Comparison of ENCODE assay signal across 1 cellular context in the genomic region with DNA sequence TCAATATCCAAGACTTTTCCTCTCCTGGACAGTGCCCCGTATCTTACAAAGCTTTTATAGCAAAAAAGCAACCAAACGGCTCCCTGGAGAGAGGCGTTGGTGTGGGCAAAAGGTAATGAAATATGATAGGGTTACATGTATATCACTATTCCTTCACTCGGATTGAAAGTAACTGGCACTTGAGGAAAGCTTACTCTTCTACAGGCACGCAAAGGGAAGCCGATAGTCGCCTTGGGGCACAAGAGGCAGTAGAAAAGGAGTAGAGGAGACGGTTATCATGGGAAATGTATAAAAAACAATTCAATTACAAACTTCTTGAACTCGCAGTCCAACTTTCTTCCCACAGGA.
TF ChIP-seq lines count a peak whose summit lies in the region.

No MANE protein-coding gene starts in this region.

TF ChIP-seq in HEK293, 187 proteins besides CTCF, POLR2A, EP300 and RAD21 (continued from another document):
- TF ChIP-seq WT1 (tag by site-specific recombination; IDR thresholded peaks at IDR 0.05): 0 out of 2 replicates have a peak, but pooled peaks have one; percentile 32
- TF ChIP-seq, protein P1, sequence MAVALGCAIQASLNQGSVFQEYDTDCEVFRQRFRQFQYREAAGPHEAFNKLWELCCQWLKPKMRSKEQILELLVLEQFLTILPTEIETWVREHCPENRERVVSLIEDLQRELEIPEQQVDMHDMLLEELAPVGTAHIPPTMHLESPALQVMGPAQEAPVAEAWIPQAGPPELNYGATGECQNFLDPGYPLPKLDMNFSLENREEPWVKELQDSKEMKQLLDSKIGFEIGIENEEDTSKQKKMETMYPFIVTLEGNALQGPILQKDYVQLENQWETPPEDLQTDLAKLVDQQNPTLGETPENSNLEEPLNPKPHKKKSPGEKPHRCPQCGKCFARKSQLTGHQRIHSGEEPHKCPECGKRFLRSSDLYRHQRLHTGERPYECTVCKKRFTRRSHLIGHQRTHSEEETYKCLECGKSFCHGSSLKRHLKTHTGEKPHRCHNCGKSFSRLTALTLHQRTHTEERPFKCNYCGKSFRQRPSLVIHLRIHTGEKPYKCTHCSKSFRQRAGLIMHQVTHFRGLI (tag by site-specific recombination; IDR thresholded peaks at IDR 0.05): no peak
- TF ChIP-seq, protein P2, sequence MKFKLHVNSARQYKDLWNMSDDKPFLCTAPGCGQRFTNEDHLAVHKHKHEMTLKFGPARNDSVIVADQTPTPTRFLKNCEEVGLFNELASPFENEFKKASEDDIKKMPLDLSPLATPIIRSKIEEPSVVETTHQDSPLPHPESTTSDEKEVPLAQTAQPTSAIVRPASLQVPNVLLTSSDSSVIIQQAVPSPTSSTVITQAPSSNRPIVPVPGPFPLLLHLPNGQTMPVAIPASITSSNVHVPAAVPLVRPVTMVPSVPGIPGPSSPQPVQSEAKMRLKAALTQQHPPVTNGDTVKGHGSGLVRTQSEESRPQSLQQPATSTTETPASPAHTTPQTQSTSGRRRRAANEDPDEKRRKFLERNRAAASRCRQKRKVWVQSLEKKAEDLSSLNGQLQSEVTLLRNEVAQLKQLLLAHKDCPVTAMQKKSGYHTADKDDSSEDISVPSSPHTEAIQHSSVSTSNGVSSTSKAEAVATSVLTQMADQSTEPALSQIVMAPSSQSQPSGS (tag by site-specific recombination; IDR thresholded peaks at IDR 0.05; ENCODE audit: low read depth): no peak
- TF ChIP-seq ZXDB (tag by site-specific recombination; IDR thresholded peaks at IDR 0.05): peak; percentile 68
- TF ChIP-seq ZNF610 (tag by site-specific recombination; IDR thresholded peaks at IDR 0.05; ENCODE audit: borderline replicate concordance): no peak
- no peak for TF ChIP-seq ZNF350 (tag by site-specific recombination; IDR thresholded peaks at IDR 0.05)
- no peak for TF ChIP-seq REPIN1 (tag by site-specific recombination; IDR thresholded peaks at IDR 0.05; ENCODE audit: low read depth)
- no peak for TF ChIP-seq ZBTB48 (tag by site-specific recombination; IDR thresholded peaks at IDR 0.05)
- TF ChIP-seq ZEB2 (tag by site-specific recombination; IDR thresholded peaks at IDR 0.05): no peak
- TF ChIP-seq, protein P3, sequence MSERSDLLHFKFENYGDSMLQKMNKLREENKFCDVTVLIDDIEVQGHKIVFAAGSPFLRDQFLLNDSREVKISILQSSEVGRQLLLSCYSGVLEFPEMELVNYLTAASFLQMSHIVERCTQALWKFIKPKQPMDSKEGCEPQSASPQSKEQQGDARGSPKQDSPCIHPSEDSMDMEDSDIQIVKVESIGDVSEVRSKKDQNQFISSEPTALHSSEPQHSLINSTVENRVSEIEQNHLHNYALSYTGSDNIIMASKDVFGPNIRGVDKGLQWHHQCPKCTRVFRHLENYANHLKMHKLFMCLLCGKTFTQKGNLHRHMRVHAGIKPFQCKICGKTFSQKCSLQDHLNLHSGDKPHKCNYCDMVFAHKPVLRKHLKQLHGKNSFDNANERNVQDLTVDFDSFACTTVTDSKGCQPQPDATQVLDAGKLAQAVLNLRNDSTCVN (tag by site-specific recombination; optimal IDR thresholded peaks at IDR 0.05): no peak
- TF ChIP-seq ZNF24 (tag by site-specific recombination; IDR thresholded peaks at IDR 0.05): peak; percentile 86
- TF ChIP-seq ZNF48 (tag by site-specific recombination; IDR thresholded peaks at IDR 0.05): no peak
- peak; percentile 88 for TF ChIP-seq ZNF843 (tag by site-specific recombination; IDR thresholded peaks at IDR 0.05)
- peak; percentile 81 for TF ChIP-seq ZBTB17 (tag by site-specific recombination; IDR thresholded peaks at IDR 0.05)
- no peak for TF ChIP-seq ZNF701 (tag by site-specific recombination; IDR thresholded peaks at IDR 0.05)
- peak; percentile 67; the same call in 1 of the 2 replicates for TF ChIP-seq OSR2 (tag by site-specific recombination; IDR thresholded peaks at IDR 0.05)
- TF ChIP-seq MZF1 (tag by site-specific recombination; IDR thresholded peaks at IDR 0.05; ENCODE audit: borderline replicate concordance): peak; percentile 67; the same call in 1 of the 2 replicates
- peak; percentile 86 for TF ChIP-seq SP7 (tag by site-specific recombination; IDR thresholded peaks at IDR 0.05)
- TF ChIP-seq, protein P4, sequence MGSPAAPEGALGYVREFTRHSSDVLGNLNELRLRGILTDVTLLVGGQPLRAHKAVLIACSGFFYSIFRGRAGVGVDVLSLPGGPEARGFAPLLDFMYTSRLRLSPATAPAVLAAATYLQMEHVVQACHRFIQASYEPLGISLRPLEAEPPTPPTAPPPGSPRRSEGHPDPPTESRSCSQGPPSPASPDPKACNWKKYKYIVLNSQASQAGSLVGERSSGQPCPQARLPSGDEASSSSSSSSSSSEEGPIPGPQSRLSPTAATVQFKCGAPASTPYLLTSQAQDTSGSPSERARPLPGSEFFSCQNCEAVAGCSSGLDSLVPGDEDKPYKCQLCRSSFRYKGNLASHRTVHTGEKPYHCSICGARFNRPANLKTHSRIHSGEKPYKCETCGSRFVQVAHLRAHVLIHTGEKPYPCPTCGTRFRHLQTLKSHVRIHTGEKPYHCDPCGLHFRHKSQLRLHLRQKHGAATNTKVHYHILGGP (tag by site-specific recombination; IDR thresholded peaks at IDR 0.05): no peak
- TF ChIP-seq, protein P5, sequence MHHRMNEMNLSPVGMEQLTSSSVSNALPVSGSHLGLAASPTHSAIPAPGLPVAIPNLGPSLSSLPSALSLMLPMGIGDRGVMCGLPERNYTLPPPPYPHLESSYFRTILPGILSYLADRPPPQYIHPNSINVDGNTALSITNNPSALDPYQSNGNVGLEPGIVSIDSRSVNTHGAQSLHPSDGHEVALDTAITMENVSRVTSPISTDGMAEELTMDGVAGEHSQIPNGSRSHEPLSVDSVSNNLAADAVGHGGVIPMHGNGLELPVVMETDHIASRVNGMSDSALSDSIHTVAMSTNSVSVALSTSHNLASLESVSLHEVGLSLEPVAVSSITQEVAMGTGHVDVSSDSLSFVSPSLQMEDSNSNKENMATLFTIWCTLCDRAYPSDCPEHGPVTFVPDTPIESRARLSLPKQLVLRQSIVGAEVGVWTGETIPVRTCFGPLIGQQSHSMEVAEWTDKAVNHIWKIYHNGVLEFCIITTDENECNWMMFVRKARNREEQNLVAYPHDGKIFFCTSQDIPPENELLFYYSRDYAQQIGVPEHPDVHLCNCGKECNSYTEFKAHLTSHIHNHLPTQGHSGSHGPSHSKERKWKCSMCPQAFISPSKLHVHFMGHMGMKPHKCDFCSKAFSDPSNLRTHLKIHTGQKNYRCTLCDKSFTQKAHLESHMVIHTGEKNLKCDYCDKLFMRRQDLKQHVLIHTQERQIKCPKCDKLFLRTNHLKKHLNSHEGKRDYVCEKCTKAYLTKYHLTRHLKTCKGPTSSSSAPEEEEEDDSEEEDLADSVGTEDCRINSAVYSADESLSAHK (tag by site-specific recombination; IDR thresholded peaks at IDR 0.05): peak; percentile 54; the same call in 1 of the 2 replicates
- TF ChIP-seq GLI2 (tag by site-specific recombination; IDR thresholded peaks at IDR 0.05; ENCODE audit: borderline replicate concordance, low read depth): peak; percentile 47; the same call in 1 of the 2 replicates
- TF ChIP-seq EGR2 (tag by site-specific recombination; IDR thresholded peaks at IDR 0.05; ENCODE audit: low read depth): peak; percentile 66
- TF ChIP-seq ZNF2 (tag by site-specific recombination; IDR thresholded peaks at IDR 0.05): no peak
- peak; percentile 72 for TF ChIP-seq ZNF394 (tag by site-specific recombination; IDR thresholded peaks at IDR 0.05; ENCODE audit: borderline replicate concordance)
- TF ChIP-seq OVOL3 (tag by site-specific recombination; IDR thresholded peaks at IDR 0.05): peak; percentile 69; the same call in 1 of the 2 replicates
- no peak for TF ChIP-seq ZSCAN23 (tag by site-specific recombination; IDR thresholded peaks at IDR 0.05)
- TF ChIP-seq ZFHX2 (tag by site-specific recombination; conservative IDR thresholded peaks at IDR 0.05): peak; percentile 77
- TF ChIP-seq ZBTB20 (tag by site-specific recombination; IDR thresholded peaks at IDR 0.05): 0 out of 2 replicates have a peak, but pooled peaks have one; percentile 29
- no peak for TF ChIP-seq ZNF571 (tag by site-specific recombination; IDR thresholded peaks at IDR 0.05)
- TF ChIP-seq, protein P6, sequence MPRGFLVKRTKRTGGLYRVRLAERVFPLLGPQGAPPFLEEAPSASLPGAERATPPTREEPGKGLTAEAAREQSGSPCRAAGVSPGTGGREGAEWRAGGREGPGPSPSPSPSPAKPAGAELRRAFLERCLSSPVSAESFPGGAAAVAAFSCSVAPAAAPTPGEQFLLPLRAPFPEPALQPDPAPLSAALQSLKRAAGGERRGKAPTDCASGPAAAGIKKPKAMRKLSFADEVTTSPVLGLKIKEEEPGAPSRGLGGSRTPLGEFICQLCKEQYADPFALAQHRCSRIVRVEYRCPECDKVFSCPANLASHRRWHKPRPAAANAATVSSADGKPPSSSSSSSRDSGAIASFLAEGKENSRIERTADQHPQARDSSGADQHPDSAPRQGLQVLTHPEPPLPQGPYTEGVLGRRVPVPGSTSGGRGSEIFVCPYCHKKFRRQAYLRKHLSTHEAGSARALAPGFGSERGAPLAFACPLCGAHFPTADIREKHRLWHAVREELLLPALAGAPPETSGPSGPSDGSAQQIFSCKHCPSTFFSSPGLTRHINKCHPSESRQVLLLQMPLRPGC (tag by site-specific recombination; IDR thresholded peaks at IDR 0.05): peak; percentile 75
- TF ChIP-seq, protein P7, sequence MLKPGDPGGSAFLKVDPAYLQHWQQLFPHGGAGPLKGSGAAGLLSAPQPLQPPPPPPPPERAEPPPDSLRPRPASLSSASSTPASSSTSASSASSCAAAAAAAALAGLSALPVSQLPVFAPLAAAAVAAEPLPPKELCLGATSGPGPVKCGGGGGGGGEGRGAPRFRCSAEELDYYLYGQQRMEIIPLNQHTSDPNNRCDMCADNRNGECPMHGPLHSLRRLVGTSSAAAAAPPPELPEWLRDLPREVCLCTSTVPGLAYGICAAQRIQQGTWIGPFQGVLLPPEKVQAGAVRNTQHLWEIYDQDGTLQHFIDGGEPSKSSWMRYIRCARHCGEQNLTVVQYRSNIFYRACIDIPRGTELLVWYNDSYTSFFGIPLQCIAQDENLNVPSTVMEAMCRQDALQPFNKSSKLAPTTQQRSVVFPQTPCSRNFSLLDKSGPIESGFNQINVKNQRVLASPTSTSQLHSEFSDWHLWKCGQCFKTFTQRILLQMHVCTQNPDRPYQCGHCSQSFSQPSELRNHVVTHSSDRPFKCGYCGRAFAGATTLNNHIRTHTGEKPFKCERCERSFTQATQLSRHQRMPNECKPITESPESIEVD (tag by site-specific recombination; IDR thresholded peaks at IDR 0.05): peak; percentile 96
- no peak; the same call in 1 of the 2 replicates for TF ChIP-seq ZNF10 (tag by site-specific recombination; IDR thresholded peaks at IDR 0.05)
- TF ChIP-seq, protein P8, sequence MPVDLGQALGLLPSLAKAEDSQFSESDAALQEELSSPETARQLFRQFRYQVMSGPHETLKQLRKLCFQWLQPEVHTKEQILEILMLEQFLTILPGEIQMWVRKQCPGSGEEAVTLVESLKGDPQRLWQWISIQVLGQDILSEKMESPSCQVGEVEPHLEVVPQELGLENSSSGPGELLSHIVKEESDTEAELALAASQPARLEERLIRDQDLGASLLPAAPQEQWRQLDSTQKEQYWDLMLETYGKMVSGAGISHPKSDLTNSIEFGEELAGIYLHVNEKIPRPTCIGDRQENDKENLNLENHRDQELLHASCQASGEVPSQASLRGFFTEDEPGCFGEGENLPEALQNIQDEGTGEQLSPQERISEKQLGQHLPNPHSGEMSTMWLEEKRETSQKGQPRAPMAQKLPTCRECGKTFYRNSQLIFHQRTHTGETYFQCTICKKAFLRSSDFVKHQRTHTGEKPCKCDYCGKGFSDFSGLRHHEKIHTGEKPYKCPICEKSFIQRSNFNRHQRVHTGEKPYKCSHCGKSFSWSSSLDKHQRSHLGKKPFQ (tag by site-specific recombination; IDR thresholded peaks at IDR 0.05): peak; percentile 18
- peak; percentile 17; the same call in 1 of the 2 replicates for TF ChIP-seq TCF7L2 (IDR thresholded peaks at IDR 0.05; ENCODE audit: borderline replicate concordance, low read depth, low read length)
- TF ChIP-seq TRIM28 (IDR thresholded peaks at IDR 0.05; ENCODE audit: borderline replicate concordance, low read length): peak; percentile 65; the same call in 1 of the 2 replicates
